14 cellular contexts compared by ENCODE assay signal in genomic region chr4:139918591-139918990, GRCh38.
A peak's percentile ranks its signal among the peaks of the same experiment; 100 is the strongest.
DNase-seq lines count a peak whose midpoint lies in the region; ATAC-seq, FAIRE-seq and TF ChIP-seq lines count a peak whose summit lies in the region.
"Had no signal": no experiment of that assay in that cellular context is flagged by ENCODE, and none has a peak within 500 bp of the region (broad histone marks: within the 10 kb centered on the region; RNA-seq: fewer than 3 reads in every experiment).

No MANE protein-coding gene starts in this region.

- H2AFZ ChIP-seq in GM23248 = no peak overlapping the region

- 0 out of 2 replicates have a peak overlapping the region, but pooled peaks have one; percentile 58 for H3K9ac ChIP-seq in GM23248
- no peak overlapping the region for H3K9ac ChIP-seq in endodermal cell (ENCODE audit: extremely low read depth, low read length, poor library complexity, severe bottlenecking)

- H3K27me3 ChIP-seq in GM23248 (replicated peaks; ENCODE audit: insufficient read depth) = no peaks in the 10 kb centered on the region
- H3K27me3 ChIP-seq in lower lobe of right lung (ENCODE audit: low read depth) = no peaks in the 10 kb centered on the region
- no peaks in the 10 kb centered on the region for H3K27me3 ChIP-seq in stomach
- H3K27me3 ChIP-seq in endodermal cell (ENCODE audit: control insufficient read depth, insufficient read depth, low read length, poor library complexity, severe bottlenecking) = no peaks in the 10 kb centered on the region
- H3K27me3 ChIP-seq: brain microvascular endothelial cell had no signal

- TF ChIP-seq CTCF in lower lobe of right lung (IDR thresholded peaks at IDR 0.05) = no peak
- TF ChIP-seq CTCF in stomach (IDR thresholded peaks at IDR 0.05) = no peak
- TF ChIP-seq CTCF in endodermal cell (conservative IDR thresholded peaks at IDR 0.05) = no peak

- H3K27ac ChIP-seq in GM23248 (peak overlapping the region; percentile 56; the same call in 1 of the 2 replicates), lower lobe of right lung (peak overlapping the region; percentile 52), stomach (peak overlapping the region in 4 of 5 donors; percentile 23 to 80 (median 65)), endodermal cell (ENCODE audit: low read depth, low read length) (no peak overlapping the region)
- H3K27ac ChIP-seq: brain microvascular endothelial cell had no signal

- in situ Hi-C loops in GM23248 (cut with MboI) = no loop called here

- WGBS in GM23248 (ENCODE audit: low coverage in 1 of 2, low lambda C conversion rate in 2 of 2, missing lambda C conversion rate in 2 of 2), 2 experiments = 91% methylated on average over 7 of the region's 7 CpGs
- WGBS in stomach, 5 donors = 63 to 75% (median 72%) methylated on average over 7 of the region's 7 CpGs
- 93 to 100% methylated on average over 4 to 7 of the region's 7 CpGs for WGBS in endodermal cell (ENCODE audit: insufficient coverage in 1 of 2, insufficient read length in 1 of 2), 2 experiments

- no peak for DNase-seq in GM23248
- peak; percentile 72 for DNase-seq in amniotic epithelial cell (ENCODE audit: low read depth)
- DNase-seq in lower lobe of right lung = no peak
- no peak for DNase-seq in stomach
- DNase-seq in endodermal cell = no peak
- no peak for DNase-seq in frontal cortex (ENCODE audit: low spot score in 2 of 2)
- DNase-seq in stimulated activated naive CD8-positive, alpha-beta T cell treated with anti-CD3 and anti-CD28 coated beads, Interleukin-15, amount 100 ng/mL, for 72 hours = no peak
- DNase-seq: activated effector memory CD4-positive, alpha-beta T cell treated with anti-CD3 and anti-CD28 coated beads, Interleukin-2, amount 50 U/mL, for 16 hours; brain microvascular endothelial cell; NCI-H187; NCI-H510A treated with DMSO at 0.1 percent for 48 hours had no signal

- H3K4me1 ChIP-seq in GM23248 (ENCODE audit: insufficient read depth) = peaks cover 45% of the 10 kb centered on the region
- H3K4me1 ChIP-seq in lower lobe of right lung = peaks cover 74% of the 10 kb centered on the region
- H3K4me1 ChIP-seq in stomach = peaks cover 22 to 89% (median 57%) of the 10 kb centered on the region in 4 donors
- peaks cover 20% of the 10 kb centered on the region for H3K4me1 ChIP-seq in endodermal cell (ENCODE audit: control insufficient read depth, insufficient read depth, low read length)

- no peaks in the 10 kb centered on the region for H4K20me1 ChIP-seq in GM23248 (ENCODE audit: insufficient read depth)

- ATAC-seq in lower lobe of right lung (no peak), HG03039 (IDR thresholded peaks at IDR 0.05; ENCODE audit: unreplicated experiment) (no peak)
- no peak for ATAC-seq in stimulated activated naive CD8-positive, alpha-beta T cell treated with anti-CD3 and anti-CD28 coated beads, Interleukin-15, amount 100 ng/mL, for 72 hours

- FAIRE-seq in frontal cortex (lab: Jason Lieb, UNC) = no peak
- FAIRE-seq: D721Med had no signal

- no peak for TF ChIP-seq EP300 in stomach (IDR thresholded peaks at IDR 0.05)

- H3K4me3 Mint-ChIP-seq in endodermal cell = no peak overlapping the region
- no peak overlapping the region for H3K4me3 Mint-ChIP-seq in stimulated activated naive CD8-positive, alpha-beta T cell treated with anti-CD3 and anti-CD28 coated beads, Interleukin-15, amount 100 ng/mL, for 72 hours
- H3K4me3 Mint-ChIP-seq: memory B cell had no signal

- H3K36me3 Mint-ChIP-seq in endodermal cell (ENCODE audit: low read depth) = no peaks in the 10 kb centered on the region
- H3K36me3 Mint-ChIP-seq: memory B cell had no signal

- no peak overlapping the region for H3K4me2 ChIP-seq in GM23248 (ENCODE audit: unreplicated experiment)

- H3K9me3 ChIP-seq in GM23248 (ENCODE audit: low read depth) (no peaks in the 10 kb centered on the region), lower lobe of right lung (no peaks in the 10 kb centered on the region), stomach (no peaks in the 10 kb centered on the region), endodermal cell (ENCODE audit: control insufficient read depth, low read length) (no peaks in the 10 kb centered on the region)

- H3K4me3 ChIP-seq in GM23248 (no peak overlapping the region), lower lobe of right lung (no peak overlapping the region), stomach (no peak overlapping the region), endodermal cell (ENCODE audit: low read length) (no peak overlapping the region)

- H3K9me3 Mint-ChIP-seq in endodermal cell = no peaks in the 10 kb centered on the region
- H3K9me3 Mint-ChIP-seq in stimulated activated naive CD8-positive, alpha-beta T cell treated with anti-CD3 and anti-CD28 coated beads, Interleukin-15, amount 100 ng/mL, for 72 hours = no peaks in the 10 kb centered on the region
- H3K9me3 Mint-ChIP-seq: memory B cell had no signal

- H3K27ac Mint-ChIP-seq in endodermal cell = no peak overlapping the region
- H3K27ac Mint-ChIP-seq in stimulated activated naive CD8-positive, alpha-beta T cell treated with anti-CD3 and anti-CD28 coated beads, Interleukin-15, amount 100 ng/mL, for 72 hours = no peak overlapping the region
- H3K27ac Mint-ChIP-seq: memory B cell had no signal

- H3K9me2 ChIP-seq in GM23248 (ENCODE audit: insufficient read depth) = no peaks in the 10 kb centered on the region

- H3K4me1 Mint-ChIP-seq in endodermal cell = peaks cover 40% of the 10 kb centered on the region
- no peaks in the 10 kb centered on the region for H3K4me1 Mint-ChIP-seq in stimulated activated naive CD8-positive, alpha-beta T cell treated with anti-CD3 and anti-CD28 coated beads, Interleukin-15, amount 100 ng/mL, for 72 hours
- H3K4me1 Mint-ChIP-seq: memory B cell had no signal

- peaks cover 17% of the 10 kb centered on the region for H3F3A ChIP-seq in GM23248 (ENCODE audit: insufficient read depth)

- no peaks in the 10 kb centered on the region for H3K79me2 ChIP-seq in GM23248 (ENCODE audit: insufficient read depth)

- H3K36me3 ChIP-seq in GM23248 (ENCODE audit: low read depth) (no peaks in the 10 kb centered on the region), lower lobe of right lung (no peaks in the 10 kb centered on the region), stomach (no peaks in the 10 kb centered on the region), endodermal cell (ENCODE audit: control insufficient read depth, insufficient read depth, low read length) (no peaks in the 10 kb centered on the region)
- H3K36me3 ChIP-seq: brain microvascular endothelial cell had no signal

- H3K27me3 Mint-ChIP-seq in endodermal cell (ENCODE audit: insufficient read depth) = no peaks in the 10 kb centered on the region
- H3K27me3 Mint-ChIP-seq in stimulated activated naive CD8-positive, alpha-beta T cell treated with anti-CD3 and anti-CD28 coated beads, Interleukin-15, amount 100 ng/mL, for 72 hours = no peaks in the 10 kb centered on the region

- intact Hi-C loops in lower lobe of right lung (cut with DNase I) = no loop called here
- intact Hi-C loops in stomach (cut with DNase I; ENCODE audit: low total_unique reads) = no loop called here

- no peak for TF ChIP-seq POLR2A in stomach (IDR thresholded peaks at IDR 0.05)
